8 cellular contexts compared by ENCODE assay signal in genomic region chr16:66406534-66407368, GRCh38. TPM values are rescaled to one million over a fixed set of nuclear protein-coding genes. Genes with fewer than 3 reads are reported as not detected.
DNase-seq lines count a peak whose midpoint lies in the region; ATAC-seq, FAIRE-seq and TF ChIP-seq lines count a peak whose summit lies in the region.

No MANE protein-coding gene starts in this region.

- no peaks in the 10 kb centered on the region for H3K27me3 ChIP-seq in pancreas
- H3K27me3 ChIP-seq in thyroid gland = no peaks in the 10 kb centered on the region

- WGBS in pancreas, 2 donors = 1 to 2% methylated on average over 36 of the region's 36 CpGs
- 3 to 7% methylated on average over 15 to 22 of the region's 36 CpGs for WGBS in thyroid gland, 2 donors

- peaks cover 16% of the 10 kb centered on the region for H3K27me3 Mint-ChIP-seq in activated naive CD8-positive, alpha-beta T cell treated with anti-CD3 and anti-CD28 coated beads, Interleukin-2, amount 10 ng/mL, durations not matched to agents 7 days and 5 days

- FAIRE-seq in pancreas (lab: Jason Lieb, UNC) = no peak

- POLR2A ChIA-PET in activated naive CD8-positive, alpha-beta T cell treated with anti-CD3 and anti-CD28 coated beads, Interleukin-2, amount 10 ng/mL, durations not matched to agents 7 days and 5 days (lab: Charles Lee) = interaction anchor here (1.1 to 2.8 kb wide), 7 partner anchors 66 to 461 kb away, joined by 3 to 15 read pairs (median 5); partner anchors contain the start of genes CKLF and CMTM3

- H3K9me3 ChIP-seq in pancreas (peaks cover 0 to 3% (median 0%) of the 10 kb centered on the region in 4 donors), thyroid gland (no peaks in the 10 kb centered on the region)

- peak overlapping the region; percentile 73 for H3K27ac Mint-ChIP-seq in activated naive CD8-positive, alpha-beta T cell treated with anti-CD3 and anti-CD28 coated beads, Interleukin-2, amount 10 ng/mL, durations not matched to agents 7 days and 5 days

- H3K9me3 Mint-ChIP-seq in activated naive CD8-positive, alpha-beta T cell treated with anti-CD3 and anti-CD28 coated beads, Interleukin-2, amount 10 ng/mL, durations not matched to agents 7 days and 5 days = peaks cover 4% of the 10 kb centered on the region

- H3K4me1 Mint-ChIP-seq in activated naive CD8-positive, alpha-beta T cell treated with anti-CD3 and anti-CD28 coated beads, Interleukin-2, amount 10 ng/mL, durations not matched to agents 7 days and 5 days = peaks cover 18% of the 10 kb centered on the region

- H3K4me3 Mint-ChIP-seq in activated naive CD8-positive, alpha-beta T cell treated with anti-CD3 and anti-CD28 coated beads, Interleukin-2, amount 10 ng/mL, durations not matched to agents 7 days and 5 days = peak overlapping the region; percentile 88

- DNase-seq in DMS 273 (lab: John Stamatoyannopoulos, UW; ENCODE audit: unreplicated experiment) (peak; percentile 88), LNCaP clone FGC (ENCODE audit: low read depth) (peak; percentile 38), SKM-1 treated with dmso at 0.1 percent for 144 hours (lab: John Stamatoyannopoulos, UW; ENCODE audit: unreplicated experiment) (peak; percentile 71), cardiac septum (ENCODE audit: low spot score) (peak; percentile 95), pancreas (peak; percentile 54 to 96 (median 83)), thyroid gland (peak; percentile 78 to 87)
- peak; percentile 89 for DNase-seq in activated naive CD8-positive, alpha-beta T cell treated with anti-CD3 and anti-CD28 coated beads, Interleukin-2, amount 10 ng/mL, durations not matched to agents 7 days and 5 days

- no peaks in the 10 kb centered on the region for H3K36me3 ChIP-seq in pancreas
- no peaks in the 10 kb centered on the region for H3K36me3 ChIP-seq in thyroid gland

- ATAC-seq in GM21786 (IDR thresholded peaks at IDR 0.05; ENCODE audit: unreplicated experiment) (peak; percentile 81), pancreas (peak; percentile 93 to 95 (median 95))
- peak; percentile 87 for ATAC-seq in activated naive CD8-positive, alpha-beta T cell treated with anti-CD3 and anti-CD28 coated beads, Interleukin-2, amount 10 ng/mL, durations not matched to agents 7 days and 5 days (ENCODE audit: low read depth)

- intact Hi-C loops in cardiac septum (cut with DNase I) (loop anchor here (2.0 to 5.0 kb wide), 4 partner anchors 76 to 346 kb away; partner anchors contain the start of genes CMTM3 and DYNC1LI2), pancreas (cut with DNase I) (loop anchor here in 2 of 3 donors (5.0 to 10.0 kb wide), 4 partner anchors 62 to 461 kb away; no protein-coding TSS in a partner anchor), thyroid gland (cut with DNase I) (loop anchor here (5.0 kb wide), 2 partner anchors 76 to 196 kb away; partner anchors contain the start of gene CMTM3)

- H3K4me3 ChIP-seq in LNCaP clone FGC (ENCODE audit: low read depth, low read length) = peak overlapping the region; percentile 53
- H3K4me3 ChIP-seq in pancreas = peak overlapping the region in 3 of 4 donors; percentile 22 to 54 (median 24)
- H3K4me3 ChIP-seq in thyroid gland (replicated peaks in 1 of 3) = peak overlapping the region in 2 of 3 donors; percentile 9 to 33

- H3K27ac ChIP-seq in pancreas (no peak overlapping the region), thyroid gland (no peak overlapping the region)

- TF ChIP-seq CTCF in LNCaP clone FGC (IDR thresholded peaks at IDR 0.05; ENCODE audit: control insufficient read depth, extremely low read depth, insufficient read depth) (peak; percentile 88), pancreas (IDR thresholded peaks at IDR 0.05) (peak; percentile 80 to 97 (median 92)), thyroid gland (IDR thresholded peaks at IDR 0.05) (peak; percentile 64 to 92 (median 88))

- TF ChIP-seq POLR2A in thyroid gland (IDR thresholded peaks at IDR 0.05) = no peak

- H3K4me1 ChIP-seq in pancreas (peaks cover 0 to 8% (median 3%) of the 10 kb centered on the region in 3 donors), thyroid gland (peaks cover 0 to 13% of the 10 kb centered on the region in 2 donors)

- peaks cover 7% of the 10 kb centered on the region for H3K36me3 Mint-ChIP-seq in activated naive CD8-positive, alpha-beta T cell treated with anti-CD3 and anti-CD28 coated beads, Interleukin-2, amount 10 ng/mL, durations not matched to agents 7 days and 5 days

RNA-seq across cellular contexts. Expression of gene BEAN1, which starts 20.3 kb away (rescaled TPM):
- not detected for total RNA-seq in activated naive CD8-positive, alpha-beta T cell treated with anti-CD3 and anti-CD28 coated beads, Interleukin-2, amount 10 ng/mL, durations not matched to agents 7 days and 5 days
- total RNA-seq in cardiac septum = 2.8 TPM
- under 1 TPM in 1 of 6 donors, not detected in 5; 0.41 TPM for total RNA-seq in pancreas
- under 1 TPM; 0.08 to 0.14 TPM for polyA plus RNA-seq in pancreas
- under 1 TPM in 2 of 4 donors, not detected in 2; 0.38 to 0.54 TPM for total RNA-seq in thyroid gland

RNA-seq across cellular contexts. Expression of gene CDH5, which starts 40.3 kb away (rescaled TPM):
- total RNA-seq in activated naive CD8-positive, alpha-beta T cell treated with anti-CD3 and anti-CD28 coated beads, Interleukin-2, amount 10 ng/mL, durations not matched to agents 7 days and 5 days = not detected
- total RNA-seq in cardiac septum (51.9 TPM), pancreas (10 to 100 TPM in 1 of 6 donors, 1 to 10 TPM in 5; 3.4 to 10.2 (median 5.0) TPM), thyroid gland (10 to 100 TPM; 56.0 to 90.0 (median 67.2) TPM)
- polyA plus RNA-seq in pancreas = 10 to 100 TPM in 1 of 2 donors, 1 to 10 TPM in 1; 5.5 to 10.1 TPM

Comparison
In these comparisons a context has a peak if more than half of its experiments do, and no peak if none do; other contexts are left out.
1. DNase-seq: peak in every context shown above with its lines; median percentile 95 in cardiac septum; 89 in activated naive CD8-positive, alpha-beta T cell treated with anti-CD3 and anti-CD28 coated beads, Interleukin-2, amount 10 ng/mL, durations not matched to agents 7 days and 5 days; 88 in DMS 273; 83 in pancreas; 82 in thyroid gland; 71 in SKM-1 treated with dmso at 0.1 percent for 144 hours; 38 in LNCaP clone FGC.
2. RNA of gene CDH5, which starts 40.3 kb away (total RNA-seq): 56.0 to 90.0 TPM in thyroid gland, 51.9 TPM in cardiac septum (single experiment) and 3.4 to 10.2 TPM in pancreas; not detected in activated naive CD8-positive, alpha-beta T cell treated with anti-CD3 and anti-CD28 coated beads, Interleukin-2, amount 10 ng/mL, durations not matched to agents 7 days and 5 days; every median in the first group is over 4 times any median in the second.
3. Peak in every context shown above with its lines, with median percentiles within 50 percentile points of each other: ATAC-seq, H3K4me3 ChIP-seq and CTCF ChIP-seq.